1 cellular context compared by ENCODE assay signal in the genomic region with DNA sequence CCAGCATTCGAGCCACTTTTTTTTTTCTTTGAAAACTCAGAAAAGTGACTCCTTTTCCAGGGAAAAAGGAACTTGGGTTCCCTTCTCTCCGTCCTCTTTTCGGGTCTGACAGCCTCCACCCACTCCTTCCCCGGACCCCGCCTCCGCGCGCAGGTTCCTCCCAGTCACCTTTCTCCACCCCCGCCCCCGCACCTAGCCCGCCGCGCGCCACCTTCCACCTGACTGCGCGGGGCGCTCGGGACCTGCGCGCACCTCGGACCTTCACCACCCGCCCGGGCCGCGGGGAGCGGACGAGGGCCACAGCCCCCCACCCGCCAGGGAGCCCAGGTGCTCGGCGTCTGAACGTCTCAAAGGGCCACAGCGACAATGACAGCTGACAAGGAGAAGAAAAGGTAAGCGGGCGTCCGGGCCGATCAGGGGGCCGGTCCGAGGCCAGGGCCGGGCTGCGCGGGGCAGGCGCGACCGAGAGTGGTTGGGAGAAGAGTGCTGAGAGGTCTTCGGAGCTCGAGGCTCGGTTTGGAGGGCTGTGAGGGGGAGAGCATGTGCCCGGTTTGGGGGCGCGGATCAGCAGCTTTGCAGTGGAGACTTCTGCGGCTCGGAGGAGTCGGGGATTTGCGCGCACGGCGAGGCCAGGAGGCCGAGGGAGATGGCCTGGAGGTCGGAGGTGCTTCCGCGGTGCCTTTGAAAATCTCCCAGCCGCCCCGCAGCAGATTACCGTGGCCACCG.
A peak's percentile ranks its signal among the peaks of the same experiment; 100 is the strongest.
TF ChIP-seq lines count a peak whose summit lies in the region.

No MANE protein-coding gene starts in this region.

TF ChIP-seq in HepG2, 621 proteins besides CTCF, POLR2A, EP300 and RAD21 (continued from another document and continues in another):
- TF ChIP-seq, protein P1, sequence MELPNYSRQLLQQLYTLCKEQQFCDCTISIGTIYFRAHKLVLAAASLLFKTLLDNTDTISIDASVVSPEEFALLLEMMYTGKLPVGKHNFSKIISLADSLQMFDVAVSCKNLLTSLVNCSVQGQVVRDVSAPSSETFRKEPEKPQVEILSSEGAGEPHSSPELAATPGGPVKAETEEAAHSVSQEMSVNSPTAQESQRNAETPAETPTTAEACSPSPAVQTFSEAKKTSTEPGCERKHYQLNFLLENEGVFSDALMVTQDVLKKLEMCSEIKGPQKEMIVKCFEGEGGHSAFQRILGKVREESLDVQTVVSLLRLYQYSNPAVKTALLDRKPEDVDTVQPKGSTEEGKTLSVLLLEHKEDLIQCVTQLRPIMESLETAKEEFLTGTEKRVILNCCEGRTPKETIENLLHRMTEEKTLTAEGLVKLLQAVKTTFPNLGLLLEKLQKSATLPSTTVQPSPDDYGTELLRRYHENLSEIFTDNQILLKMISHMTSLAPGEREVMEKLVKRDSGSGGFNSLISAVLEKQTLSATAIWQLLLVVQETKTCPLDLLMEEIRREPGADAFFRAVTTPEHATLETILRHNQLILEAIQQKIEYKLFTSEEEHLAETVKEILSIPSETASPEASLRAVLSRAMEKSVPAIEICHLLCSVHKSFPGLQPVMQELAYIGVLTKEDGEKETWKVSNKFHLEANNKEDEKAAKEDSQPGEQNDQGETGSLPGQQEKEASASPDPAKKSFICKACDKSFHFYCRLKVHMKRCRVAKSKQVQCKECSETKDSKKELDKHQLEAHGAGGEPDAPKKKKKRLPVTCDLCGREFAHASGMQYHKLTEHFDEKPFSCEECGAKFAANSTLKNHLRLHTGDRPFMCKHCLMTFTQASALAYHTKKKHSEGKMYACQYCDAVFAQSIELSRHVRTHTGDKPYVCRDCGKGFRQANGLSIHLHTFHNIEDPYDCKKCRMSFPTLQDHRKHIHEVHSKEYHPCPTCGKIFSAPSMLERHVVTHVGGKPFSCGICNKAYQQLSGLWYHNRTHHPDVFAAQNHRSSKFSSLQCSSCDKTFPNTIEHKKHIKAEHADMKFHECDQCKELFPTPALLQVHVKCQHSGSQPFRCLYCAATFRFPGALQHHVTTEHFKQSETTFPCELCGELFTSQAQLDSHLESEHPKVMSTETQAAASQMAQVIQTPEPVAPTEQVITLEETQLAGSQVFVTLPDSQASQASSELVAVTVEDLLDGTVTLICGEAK (IDR thresholded peaks at IDR 0.05): no peak
- TF ChIP-seq, protein P1 (CRISPR knock-in tag; IDR thresholded peaks at IDR 0.05): peak; percentile 42; the same call in 1 of the 2 replicates
- TF ChIP-seq, protein P2, sequence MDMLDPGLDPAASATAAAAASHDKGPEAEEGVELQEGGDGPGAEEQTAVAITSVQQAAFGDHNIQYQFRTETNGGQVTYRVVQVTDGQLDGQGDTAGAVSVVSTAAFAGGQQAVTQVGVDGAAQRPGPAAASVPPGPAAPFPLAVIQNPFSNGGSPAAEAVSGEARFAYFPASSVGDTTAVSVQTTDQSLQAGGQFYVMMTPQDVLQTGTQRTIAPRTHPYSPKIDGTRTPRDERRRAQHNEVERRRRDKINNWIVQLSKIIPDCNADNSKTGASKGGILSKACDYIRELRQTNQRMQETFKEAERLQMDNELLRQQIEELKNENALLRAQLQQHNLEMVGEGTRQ (IDR thresholded peaks at IDR 0.05; ENCODE audit: low read depth, low read length): no peak
- TF ChIP-seq, protein P2 (CRISPR knock-in tag; IDR thresholded peaks at IDR 0.05; ENCODE audit: borderline replicate concordance): no peak; the same call in 1 of the 2 replicates
- TF ChIP-seq HMG20B (CRISPR knock-in tag; conservative IDR thresholded peaks at IDR 0.05): 0 out of 2 replicates have a peak, but pooled peaks have one; percentile 8
- no peak; the same call in 1 of the 2 replicates for TF ChIP-seq MTF2 (CRISPR knock-in tag; IDR thresholded peaks at IDR 0.05; ENCODE audit: borderline replicate concordance)
- TF ChIP-seq ESRRA (CRISPR knock-in tag; IDR thresholded peaks at IDR 0.05; ENCODE audit: low read depth): peak; percentile 57; the same call in 1 of the 2 replicates
- no peak for TF ChIP-seq NFIB (CRISPR knock-in tag; IDR thresholded peaks at IDR 0.05; ENCODE audit: borderline replicate concordance)
- TF ChIP-seq ZFY (CRISPR knock-in tag; IDR thresholded peaks at IDR 0.05): peak; percentile 80
- 0 out of 2 replicates have a peak, but pooled peaks have one; percentile 47 for TF ChIP-seq ZNF160 (CRISPR knock-in tag; IDR thresholded peaks at IDR 0.05)
- TF ChIP-seq, protein P3, sequence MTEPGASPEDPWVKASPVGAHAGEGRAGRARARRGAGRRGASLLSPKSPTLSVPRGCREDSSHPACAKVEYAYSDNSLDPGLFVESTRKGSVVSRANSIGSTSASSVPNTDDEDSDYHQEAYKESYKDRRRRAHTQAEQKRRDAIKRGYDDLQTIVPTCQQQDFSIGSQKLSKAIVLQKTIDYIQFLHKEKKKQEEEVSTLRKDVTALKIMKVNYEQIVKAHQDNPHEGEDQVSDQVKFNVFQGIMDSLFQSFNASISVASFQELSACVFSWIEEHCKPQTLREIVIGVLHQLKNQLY (CRISPR knock-in tag; IDR thresholded peaks at IDR 0.05): peak; percentile 41; the same call in 1 of the 2 replicates
- TF ChIP-seq, protein P4, sequence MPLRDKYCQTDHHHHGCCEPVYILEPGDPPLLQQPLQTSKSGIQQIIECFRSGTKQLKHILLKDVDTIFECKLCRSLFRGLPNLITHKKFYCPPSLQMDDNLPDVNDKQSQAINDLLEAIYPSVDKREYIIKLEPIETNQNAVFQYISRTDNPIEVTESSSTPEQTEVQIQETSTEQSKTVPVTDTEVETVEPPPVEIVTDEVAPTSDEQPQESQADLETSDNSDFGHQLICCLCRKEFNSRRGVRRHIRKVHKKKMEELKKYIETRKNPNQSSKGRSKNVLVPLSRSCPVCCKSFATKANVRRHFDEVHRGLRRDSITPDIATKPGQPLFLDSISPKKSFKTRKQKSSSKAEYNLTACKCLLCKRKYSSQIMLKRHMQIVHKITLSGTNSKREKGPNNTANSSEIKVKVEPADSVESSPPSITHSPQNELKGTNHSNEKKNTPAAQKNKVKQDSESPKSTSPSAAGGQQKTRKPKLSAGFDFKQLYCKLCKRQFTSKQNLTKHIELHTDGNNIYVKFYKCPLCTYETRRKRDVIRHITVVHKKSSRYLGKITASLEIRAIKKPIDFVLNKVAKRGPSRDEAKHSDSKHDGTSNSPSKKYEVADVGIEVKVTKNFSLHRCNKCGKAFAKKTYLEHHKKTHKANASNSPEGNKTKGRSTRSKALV (CRISPR knock-in tag; IDR thresholded peaks at IDR 0.05): peak; percentile 94; the same call in 1 of the 2 replicates
- no peak for TF ChIP-seq PAF1 (CRISPR knock-in tag; IDR thresholded peaks at IDR 0.05)
- TF ChIP-seq CCAR2 (optimal IDR thresholded peaks at IDR 0.05; ENCODE audit: low read depth, low read length): no peak
- TF ChIP-seq, protein P5, sequence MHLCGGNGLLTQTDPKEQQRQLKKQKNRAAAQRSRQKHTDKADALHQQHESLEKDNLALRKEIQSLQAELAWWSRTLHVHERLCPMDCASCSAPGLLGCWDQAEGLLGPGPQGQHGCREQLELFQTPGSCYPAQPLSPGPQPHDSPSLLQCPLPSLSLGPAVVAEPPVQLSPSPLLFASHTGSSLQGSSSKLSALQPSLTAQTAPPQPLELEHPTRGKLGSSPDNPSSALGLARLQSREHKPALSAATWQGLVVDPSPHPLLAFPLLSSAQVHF (CRISPR knock-in tag; IDR thresholded peaks at IDR 0.05): peak; percentile 81; the same call in 1 of the 2 replicates
- TF ChIP-seq NR2C2 (CRISPR knock-in tag; IDR thresholded peaks at IDR 0.05; ENCODE audit: borderline replicate concordance): no peak; the same call in 1 of the 2 replicates
- TF ChIP-seq BRCA1 (CRISPR knock-in tag; IDR thresholded peaks at IDR 0.05): no peak
- TF ChIP-seq NR1H2 (CRISPR knock-in tag; IDR thresholded peaks at IDR 0.05; ENCODE audit: borderline replicate concordance, low read depth): no peak
- TF ChIP-seq ZNF263 (CRISPR knock-in tag; IDR thresholded peaks at IDR 0.05): peak; percentile 41; the same call in 1 of the 2 replicates
- 0 out of 2 replicates have a peak, but pooled peaks have one; percentile 21 for TF ChIP-seq ZNF331 (CRISPR knock-in tag; IDR thresholded peaks at IDR 0.05)
- 0 out of 2 replicates have a peak, but pooled peaks have one; percentile 70 for TF ChIP-seq ZNF329 (CRISPR knock-in tag; IDR thresholded peaks at IDR 0.05; ENCODE audit: low read depth)
- TF ChIP-seq HMG20A (CRISPR knock-in tag; IDR thresholded peaks at IDR 0.05; ENCODE audit: borderline replicate concordance): no peak
- TF ChIP-seq RBM22 (optimal IDR thresholded peaks at IDR 0.05; ENCODE audit: low read length): no peak
- peak; percentile 52; the same call in 1 of the 2 replicates for TF ChIP-seq MIER3 (CRISPR knock-in tag; IDR thresholded peaks at IDR 0.05; ENCODE audit: borderline replicate concordance)
- 0 out of 2 replicates have a peak, but pooled peaks have one; percentile 47 for TF ChIP-seq ZNF569 (CRISPR knock-in tag; IDR thresholded peaks at IDR 0.05; ENCODE audit: borderline replicate concordance)
- TF ChIP-seq, protein P6, sequence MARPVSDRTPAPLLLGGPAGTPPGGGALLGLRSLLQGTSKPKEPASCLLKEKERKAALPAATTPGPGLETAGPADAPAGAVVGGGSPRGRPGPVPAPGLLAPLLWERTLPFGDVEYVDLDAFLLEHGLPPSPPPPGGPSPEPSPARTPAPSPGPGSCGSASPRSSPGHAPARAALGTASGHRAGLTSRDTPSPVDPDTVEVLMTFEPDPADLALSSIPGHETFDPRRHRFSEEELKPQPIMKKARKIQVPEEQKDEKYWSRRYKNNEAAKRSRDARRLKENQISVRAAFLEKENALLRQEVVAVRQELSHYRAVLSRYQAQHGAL (CRISPR knock-in tag; IDR thresholded peaks at IDR 0.05; ENCODE audit: not compliant biosample characterization): peak; percentile 65
- no peak for TF ChIP-seq ZNF24 (IDR thresholded peaks at IDR 0.05)
- TF ChIP-seq, protein P7, sequence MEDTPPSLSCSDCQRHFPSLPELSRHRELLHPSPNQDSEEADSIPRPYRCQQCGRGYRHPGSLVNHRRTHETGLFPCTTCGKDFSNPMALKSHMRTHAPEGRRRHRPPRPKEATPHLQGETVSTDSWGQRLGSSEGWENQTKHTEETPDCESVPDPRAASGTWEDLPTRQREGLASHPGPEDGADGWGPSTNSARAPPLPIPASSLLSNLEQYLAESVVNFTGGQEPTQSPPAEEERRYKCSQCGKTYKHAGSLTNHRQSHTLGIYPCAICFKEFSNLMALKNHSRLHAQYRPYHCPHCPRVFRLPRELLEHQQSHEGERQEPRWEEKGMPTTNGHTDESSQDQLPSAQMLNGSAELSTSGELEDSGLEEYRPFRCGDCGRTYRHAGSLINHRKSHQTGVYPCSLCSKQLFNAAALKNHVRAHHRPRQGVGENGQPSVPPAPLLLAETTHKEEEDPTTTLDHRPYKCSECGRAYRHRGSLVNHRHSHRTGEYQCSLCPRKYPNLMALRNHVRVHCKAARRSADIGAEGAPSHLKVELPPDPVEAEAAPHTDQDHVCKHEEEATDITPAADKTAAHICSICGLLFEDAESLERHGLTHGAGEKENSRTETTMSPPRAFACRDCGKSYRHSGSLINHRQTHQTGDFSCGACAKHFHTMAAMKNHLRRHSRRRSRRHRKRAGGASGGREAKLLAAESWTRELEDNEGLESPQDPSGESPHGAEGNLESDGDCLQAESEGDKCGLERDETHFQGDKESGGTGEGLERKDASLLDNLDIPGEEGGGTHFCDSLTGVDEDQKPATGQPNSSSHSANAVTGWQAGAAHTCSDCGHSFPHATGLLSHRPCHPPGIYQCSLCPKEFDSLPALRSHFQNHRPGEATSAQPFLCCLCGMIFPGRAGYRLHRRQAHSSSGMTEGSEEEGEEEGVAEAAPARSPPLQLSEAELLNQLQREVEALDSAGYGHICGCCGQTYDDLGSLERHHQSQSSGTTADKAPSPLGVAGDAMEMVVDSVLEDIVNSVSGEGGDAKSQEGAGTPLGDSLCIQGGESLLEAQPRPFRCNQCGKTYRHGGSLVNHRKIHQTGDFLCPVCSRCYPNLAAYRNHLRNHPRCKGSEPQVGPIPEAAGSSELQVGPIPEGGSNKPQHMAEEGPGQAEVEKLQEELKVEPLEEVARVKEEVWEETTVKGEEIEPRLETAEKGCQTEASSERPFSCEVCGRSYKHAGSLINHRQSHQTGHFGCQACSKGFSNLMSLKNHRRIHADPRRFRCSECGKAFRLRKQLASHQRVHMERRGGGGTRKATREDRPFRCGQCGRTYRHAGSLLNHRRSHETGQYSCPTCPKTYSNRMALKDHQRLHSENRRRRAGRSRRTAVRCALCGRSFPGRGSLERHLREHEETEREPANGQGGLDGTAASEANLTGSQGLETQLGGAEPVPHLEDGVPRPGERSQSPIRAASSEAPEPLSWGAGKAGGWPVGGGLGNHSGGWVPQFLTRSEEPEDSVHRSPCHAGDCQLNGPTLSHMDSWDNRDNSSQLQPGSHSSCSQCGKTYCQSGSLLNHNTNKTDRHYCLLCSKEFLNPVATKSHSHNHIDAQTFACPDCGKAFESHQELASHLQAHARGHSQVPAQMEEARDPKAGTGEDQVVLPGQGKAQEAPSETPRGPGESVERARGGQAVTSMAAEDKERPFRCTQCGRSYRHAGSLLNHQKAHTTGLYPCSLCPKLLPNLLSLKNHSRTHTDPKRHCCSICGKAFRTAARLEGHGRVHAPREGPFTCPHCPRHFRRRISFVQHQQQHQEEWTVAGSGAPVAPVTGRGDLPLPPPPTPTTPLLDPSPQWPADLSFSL (CRISPR knock-in tag; IDR thresholded peaks at IDR 0.05): peak; percentile 15; the same call in 1 of the 2 replicates
- no peak for TF ChIP-seq SP1 (IDR thresholded peaks at IDR 0.05)
- TF ChIP-seq SP1 (CRISPR knock-in tag; IDR thresholded peaks at IDR 0.05): 0 out of 2 replicates have a peak, but pooled peaks have one; percentile 3
- no peak for TF ChIP-seq ZSCAN29 (CRISPR knock-in tag; conservative IDR thresholded peaks at IDR 0.05)
